In genomic region chr11:12653729-12654128, GRCh38 we compare ENCODE assay signal across 1 cellular context.
TF ChIP-seq lines count a peak whose summit lies in the region.

No MANE protein-coding gene starts in this region.

TF ChIP-seq in HepG2, 621 proteins besides CTCF, POLR2A, EP300 and RAD21 (continued from another document):
- TF ChIP-seq ZNF292 (CRISPR knock-in tag; IDR thresholded peaks at IDR 0.05; ENCODE audit: borderline replicate concordance, low read depth) (no peak), SALL1 (CRISPR knock-in tag; IDR thresholded peaks at IDR 0.05) (peak; percentile 28; the same call in 1 of the 2 replicates), JDP2 (CRISPR knock-in tag; IDR thresholded peaks at IDR 0.05; ENCODE audit: borderline replicate concordance) (no peak), MAZ (IDR thresholded peaks at IDR 0.05; ENCODE audit: borderline replicate concordance, low read depth, low read length) (no peak), MAZ (CRISPR knock-in tag; IDR thresholded peaks at IDR 0.05; ENCODE audit: low read depth) (no peak), ZNF567 (CRISPR knock-in tag; IDR thresholded peaks at IDR 0.05; ENCODE audit: borderline replicate concordance) (no peak), PAX8 (CRISPR knock-in tag; IDR thresholded peaks at IDR 0.05; ENCODE audit: borderline replicate concordance) (no peak), ZFP36L2 (CRISPR knock-in tag; IDR thresholded peaks at IDR 0.05) (no peak), ZNF232 (CRISPR knock-in tag; IDR thresholded peaks at IDR 0.05; ENCODE audit: borderline replicate concordance) (no peak), TBX3 (IDR thresholded peaks at IDR 0.05; ENCODE audit: borderline replicate concordance) (no peak), MED8 (CRISPR knock-in tag; IDR thresholded peaks at IDR 0.05; ENCODE audit: insufficient replicate concordance) (no peak), HNRNPK (IDR thresholded peaks at IDR 0.05; ENCODE audit: low read depth, low read length, poor library complexity, severe bottlenecking) (no peak), NFE2L1 (CRISPR knock-in tag; IDR thresholded peaks at IDR 0.05; ENCODE audit: borderline replicate concordance) (no peak), ZNF883 (CRISPR knock-in tag; IDR thresholded peaks at IDR 0.05; ENCODE audit: not compliant biosample characterization) (no peak), GTF3A (CRISPR knock-in tag; conservative IDR thresholded peaks at IDR 0.05) (no peak), ZNF772 (CRISPR knock-in tag; IDR thresholded peaks at IDR 0.05) (no peak), KLF15 (CRISPR knock-in tag; IDR thresholded peaks at IDR 0.05; ENCODE audit: borderline replicate concordance) (no peak), SMC3 (IDR thresholded peaks at IDR 0.05; ENCODE audit: low read length) (peak; percentile 19; the same call in 1 of the 2 replicates), SRSF9 (IDR thresholded peaks at IDR 0.05; ENCODE audit: borderline replicate concordance, insufficient read depth, low read depth, low read length, poor library complexity, severe bottlenecking) (no peak), ZNF672 (CRISPR knock-in tag; IDR thresholded peaks at IDR 0.05) (no peak), FOXK1 (CRISPR knock-in tag; IDR thresholded peaks at IDR 0.05; ENCODE audit: borderline replicate concordance, low read depth) (0 out of 2 replicates have a peak, but pooled peaks have one; percentile 15), BORCS8-MEF2B (CRISPR knock-in tag; IDR thresholded peaks at IDR 0.05) (no peak), SMYD3 (CRISPR knock-in tag; IDR thresholded peaks at IDR 0.05) (no peak), REPIN1 (CRISPR knock-in tag; IDR thresholded peaks at IDR 0.05; ENCODE audit: borderline replicate concordance, low read depth) (no peak), FOXA1 (IDR thresholded peaks at IDR 0.05) (no peak), FOXA1 (CRISPR knock-in tag; IDR thresholded peaks at IDR 0.05) (peak; percentile 67; the same call in 1 of the 2 replicates), BCL6 (CRISPR knock-in tag; IDR thresholded peaks at IDR 0.05) (no peak), ATAD3A (CRISPR knock-in tag; IDR thresholded peaks at IDR 0.05) (no peak), ZNF678 (CRISPR knock-in tag; IDR thresholded peaks at IDR 0.05) (no peak), ZNF639 (CRISPR knock-in tag; conservative IDR thresholded peaks at IDR 0.05) (no peak), ZNF724P (CRISPR knock-in tag; IDR thresholded peaks at IDR 0.05; ENCODE audit: borderline replicate concordance) (no peak), FOXA3 (CRISPR knock-in tag; IDR thresholded peaks at IDR 0.05) (peak; percentile 44), PRPF4 (IDR thresholded peaks at IDR 0.05; ENCODE audit: low read depth, low read length, poor library complexity, severe bottlenecking) (no peak), ZBTB38 (CRISPR knock-in tag; IDR thresholded peaks at IDR 0.05) (no peak), SSRP1 (CRISPR knock-in tag; IDR thresholded peaks at IDR 0.05) (no peak), STAG1 (CRISPR knock-in tag; IDR thresholded peaks at IDR 0.05) (peak; percentile 70), CEBPG (CRISPR knock-in tag; IDR thresholded peaks at IDR 0.05) (no peak), ATF5 (CRISPR knock-in tag; IDR thresholded peaks at IDR 0.05; ENCODE audit: low read depth) (no peak), ZNF850 (CRISPR knock-in tag; conservative IDR thresholded peaks at IDR 0.05) (no peak), RXRB (CRISPR knock-in tag; IDR thresholded peaks at IDR 0.05; ENCODE audit: borderline replicate concordance) (peak; percentile 38; the same call in 1 of the 2 replicates), BRD4 (CRISPR knock-in tag; IDR thresholded peaks at IDR 0.05) (no peak), POLR2G (IDR thresholded peaks at IDR 0.05; ENCODE audit: low read depth, low read length) (no peak), ZNF790 (CRISPR knock-in tag; IDR thresholded peaks at IDR 0.05; ENCODE audit: borderline replicate concordance) (no peak), KLF11 (CRISPR knock-in tag; IDR thresholded peaks at IDR 0.05) (no peak), PCBP2 (optimal IDR thresholded peaks at IDR 0.05; ENCODE audit: low read depth, low read length, poor library complexity, severe bottlenecking) (no peak)
- TF ChIP-seq, protein P1, sequence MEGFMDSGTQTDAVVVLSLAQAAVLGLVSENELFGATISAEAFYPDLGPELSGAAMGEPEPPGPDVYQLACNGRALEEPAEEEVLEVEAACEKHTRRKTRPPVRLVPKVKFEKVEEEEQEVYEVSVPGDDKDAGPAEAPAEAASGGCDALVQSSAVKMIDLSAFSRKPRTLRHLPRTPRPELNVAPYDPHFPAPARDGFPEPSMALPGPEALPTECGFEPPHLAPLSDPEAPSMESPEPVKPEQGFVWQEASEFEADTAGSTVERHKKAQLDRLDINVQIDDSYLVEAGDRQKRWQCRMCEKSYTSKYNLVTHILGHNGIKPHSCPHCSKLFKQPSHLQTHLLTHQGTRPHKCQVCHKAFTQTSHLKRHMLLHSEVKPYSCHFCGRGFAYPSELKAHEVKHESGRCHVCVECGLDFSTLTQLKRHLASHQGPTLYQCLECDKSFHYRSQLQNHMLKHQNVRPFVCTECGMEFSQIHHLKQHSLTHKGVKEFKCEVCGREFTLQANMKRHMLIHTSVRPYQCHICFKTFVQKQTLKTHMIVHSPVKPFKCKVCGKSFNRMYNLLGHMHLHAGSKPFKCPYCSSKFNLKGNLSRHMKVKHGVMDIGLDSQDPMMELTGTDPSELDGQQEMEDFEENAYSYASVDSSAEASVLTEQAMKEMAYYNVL (CRISPR knock-in tag; IDR thresholded peaks at IDR 0.05; ENCODE audit: borderline replicate concordance) = no peak
- TF ChIP-seq, protein P2, sequence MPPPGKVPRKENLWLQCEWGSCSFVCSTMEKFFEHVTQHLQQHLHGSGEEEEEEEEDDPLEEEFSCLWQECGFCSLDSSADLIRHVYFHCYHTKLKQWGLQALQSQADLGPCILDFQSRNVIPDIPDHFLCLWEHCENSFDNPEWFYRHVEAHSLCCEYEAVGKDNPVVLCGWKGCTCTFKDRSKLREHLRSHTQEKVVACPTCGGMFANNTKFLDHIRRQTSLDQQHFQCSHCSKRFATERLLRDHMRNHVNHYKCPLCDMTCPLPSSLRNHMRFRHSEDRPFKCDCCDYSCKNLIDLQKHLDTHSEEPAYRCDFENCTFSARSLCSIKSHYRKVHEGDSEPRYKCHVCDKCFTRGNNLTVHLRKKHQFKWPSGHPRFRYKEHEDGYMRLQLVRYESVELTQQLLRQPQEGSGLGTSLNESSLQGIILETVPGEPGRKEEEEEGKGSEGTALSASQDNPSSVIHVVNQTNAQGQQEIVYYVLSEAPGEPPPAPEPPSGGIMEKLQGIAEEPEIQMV (CRISPR knock-in tag; IDR thresholded peaks at IDR 0.05; ENCODE audit: low read depth) = no peak
- TF ChIP-seq, protein P3, sequence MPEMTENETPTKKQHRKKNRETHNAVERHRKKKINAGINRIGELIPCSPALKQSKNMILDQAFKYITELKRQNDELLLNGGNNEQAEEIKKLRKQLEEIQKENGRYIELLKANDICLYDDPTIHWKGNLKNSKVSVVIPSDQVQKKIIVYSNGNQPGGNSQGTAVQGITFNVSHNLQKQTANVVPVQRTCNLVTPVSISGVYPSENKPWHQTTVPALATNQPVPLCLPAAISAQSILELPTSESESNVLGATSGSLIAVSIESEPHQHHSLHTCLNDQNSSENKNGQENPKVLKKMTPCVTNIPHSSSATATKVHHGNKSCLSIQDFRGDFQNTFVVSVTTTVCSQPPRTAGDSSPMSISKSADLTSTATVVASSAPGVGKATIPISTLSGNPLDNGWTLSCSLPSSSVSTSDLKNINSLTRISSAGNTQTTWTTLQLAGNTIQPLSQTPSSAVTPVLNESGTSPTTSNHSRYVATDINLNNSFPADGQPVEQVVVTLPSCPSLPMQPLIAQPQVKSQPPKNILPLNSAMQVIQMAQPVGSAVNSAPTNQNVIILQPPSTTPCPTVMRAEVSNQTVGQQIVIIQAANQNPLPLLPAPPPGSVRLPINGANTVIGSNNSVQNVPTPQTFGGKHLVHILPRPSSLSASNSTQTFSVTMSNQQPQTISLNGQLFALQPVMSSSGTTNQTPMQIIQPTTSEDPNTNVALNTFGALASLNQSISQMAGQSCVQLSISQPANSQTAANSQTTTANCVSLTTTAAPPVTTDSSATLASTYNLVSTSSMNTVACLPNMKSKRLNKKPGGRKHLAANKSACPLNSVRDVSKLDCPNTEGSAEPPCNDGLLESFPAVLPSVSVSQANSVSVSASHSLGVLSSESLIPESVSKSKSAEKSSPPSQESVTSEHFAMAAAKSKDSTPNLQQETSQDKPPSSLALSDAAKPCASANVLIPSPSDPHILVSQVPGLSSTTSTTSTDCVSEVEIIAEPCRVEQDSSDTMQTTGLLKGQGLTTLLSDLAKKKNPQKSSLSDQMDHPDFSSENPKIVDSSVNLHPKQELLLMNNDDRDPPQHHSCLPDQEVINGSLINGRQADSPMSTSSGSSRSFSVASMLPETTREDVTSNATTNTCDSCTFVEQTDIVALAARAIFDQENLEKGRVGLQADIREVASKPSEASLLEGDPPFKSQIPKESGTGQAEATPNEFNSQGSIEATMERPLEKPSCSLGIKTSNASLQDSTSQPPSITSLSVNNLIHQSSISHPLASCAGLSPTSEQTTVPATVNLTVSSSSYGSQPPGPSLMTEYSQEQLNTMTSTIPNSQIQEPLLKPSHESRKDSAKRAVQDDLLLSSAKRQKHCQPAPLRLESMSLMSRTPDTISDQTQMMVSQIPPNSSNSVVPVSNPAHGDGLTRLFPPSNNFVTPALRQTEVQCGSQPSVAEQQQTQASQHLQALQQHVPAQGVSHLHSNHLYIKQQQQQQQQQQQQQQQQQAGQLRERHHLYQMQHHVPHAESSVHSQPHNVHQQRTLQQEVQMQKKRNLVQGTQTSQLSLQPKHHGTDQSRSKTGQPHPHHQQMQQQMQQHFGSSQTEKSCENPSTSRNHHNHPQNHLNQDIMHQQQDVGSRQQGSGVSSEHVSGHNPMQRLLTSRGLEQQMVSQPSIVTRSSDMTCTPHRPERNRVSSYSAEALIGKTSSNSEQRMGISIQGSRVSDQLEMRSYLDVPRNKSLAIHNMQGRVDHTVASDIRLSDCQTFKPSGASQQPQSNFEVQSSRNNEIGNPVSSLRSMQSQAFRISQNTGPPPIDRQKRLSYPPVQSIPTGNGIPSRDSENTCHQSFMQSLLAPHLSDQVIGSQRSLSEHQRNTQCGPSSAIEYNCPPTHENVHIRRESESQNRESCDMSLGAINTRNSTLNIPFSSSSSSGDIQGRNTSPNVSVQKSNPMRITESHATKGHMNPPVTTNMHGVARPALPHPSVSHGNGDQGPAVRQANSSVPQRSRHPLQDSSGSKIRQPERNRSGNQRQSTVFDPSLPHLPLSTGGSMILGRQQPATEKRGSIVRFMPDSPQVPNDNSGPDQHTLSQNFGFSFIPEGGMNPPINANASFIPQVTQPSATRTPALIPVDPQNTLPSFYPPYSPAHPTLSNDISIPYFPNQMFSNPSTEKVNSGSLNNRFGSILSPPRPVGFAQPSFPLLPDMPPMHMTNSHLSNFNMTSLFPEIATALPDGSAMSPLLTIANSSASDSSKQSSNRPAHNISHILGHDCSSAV (CRISPR knock-in tag; IDR thresholded peaks at IDR 0.05; ENCODE audit: borderline replicate concordance) = no peak
TF ChIP-seq in HepG2: peak in this region for 8.
